7 cellular contexts compared by ENCODE assay signal in genomic region chr17:76104140-76104895, GRCh38. TPM values are rescaled to one million over a fixed set of nuclear protein-coding genes. Genes with fewer than 3 reads are reported as not detected.
DNase-seq lines count a peak whose midpoint lies in the region; ATAC-seq and TF ChIP-seq lines count a peak whose summit lies in the region.

No MANE protein-coding gene starts in this region.

- intact Hi-C loops in activated T-helper 2 cell treated with anti-CD3 and anti-CD28 coated beads, Interferon-gamma antibody, Interleukin-2, Interleukin-4, amounts not matched to agents 10 μg/mL and 5 μg/mL and 100 μg/mL, durations not matched to agents 14 hours and 24 hours and 36 hours (cut with micrococcal nuclease), result loop anchor here (10.0 kb wide), 1 partner anchor 200 kb away; the partner anchor contains the start of gene MRPL38

- H3K4me3 ChIP-seq in HUES6 (ENCODE audit: low read depth, low read length) (peak overlapping the region; percentile 81), iPS-20b (ENCODE audit: low read length) (peak overlapping the region; percentile 93; the same call in 1 of the 2 replicates), subcutaneous abdominal adipose tissue (ENCODE audit: low read depth in 1 of 5, low read length in 5 of 5) (peak overlapping the region; percentile 63 to 94 (median 79))

- H3K27ac ChIP-seq in HUES6 (ENCODE audit: low read depth, low read length) (peak overlapping the region; percentile 75), iPS-20b (ENCODE audit: low read length) (peak overlapping the region; percentile 98), subcutaneous abdominal adipose tissue (ENCODE audit: low read depth, low read length) (peak overlapping the region; percentile 72)

- H3K4me1 ChIP-seq in HUES6 (ENCODE audit: control insufficient read depth, insufficient read depth, low read length) (peaks cover 17% of the 10 kb centered on the region), iPS-20b (ENCODE audit: insufficient read depth, low read length) (peaks cover 14% of the 10 kb centered on the region), subcutaneous abdominal adipose tissue (ENCODE audit: control insufficient read depth in 5 of 5, insufficient read depth in 5 of 5, low read length in 5 of 5) (peaks cover 6 to 22% (median 20%) of the 10 kb centered on the region in 5 donors)

- no peaks in the 10 kb centered on the region for H3K27me3 Mint-ChIP-seq in activated T-helper 2 cell treated with anti-CD3 and anti-CD28 coated beads, Interferon-gamma antibody, Interleukin-2, Interleukin-4, amounts not matched to agents 10 μg/mL and 5 μg/mL and 100 μg/mL, durations not matched to agents 14 hours and 24 hours and 36 hours (ENCODE audit: low read depth)

- H3K36me3 ChIP-seq in HUES6 (ENCODE audit: control insufficient read depth, insufficient read depth, low read length), result peaks cover 27% of the 10 kb centered on the region
- H3K36me3 ChIP-seq in iPS-20b (ENCODE audit: insufficient read depth, low read depth, low read length), result peaks cover 25% of the 10 kb centered on the region
- H3K36me3 ChIP-seq in subcutaneous abdominal adipose tissue (ENCODE audit: control insufficient read depth in 5 of 5, insufficient read depth in 5 of 5, low read length in 5 of 5), result peaks cover 0 to 28% (median 17%) of the 10 kb centered on the region in 5 donors

- peak overlapping the region; percentile 59 for H3K9ac ChIP-seq in HUES6 (ENCODE audit: low read length)
- peak overlapping the region; percentile 86; the same call in 1 of the 2 replicates for H3K9ac ChIP-seq in iPS-20b (ENCODE audit: low read depth, low read length)
- H3K9ac ChIP-seq in subcutaneous abdominal adipose tissue (ENCODE audit: low read length in 5 of 5), result peak overlapping the region in 4 of 5 donors; percentile 53 to 96 (median 84)

- H3K36me3 Mint-ChIP-seq in activated T-helper 2 cell treated with anti-CD3 and anti-CD28 coated beads, Interferon-gamma antibody, Interleukin-2, Interleukin-4, amounts not matched to agents 10 μg/mL and 5 μg/mL and 100 μg/mL, durations not matched to agents 14 hours and 24 hours and 36 hours (ENCODE audit: low read depth), result peaks cover 24% of the 10 kb centered on the region

- no peaks in the 10 kb centered on the region for H3K9me3 ChIP-seq in HUES6 (ENCODE audit: control insufficient read depth, insufficient read depth, low read depth, low read length)
- H3K9me3 ChIP-seq in iPS-20b (ENCODE audit: insufficient read depth, low read depth, low read length), result no peaks in the 10 kb centered on the region
- no peaks in the 10 kb centered on the region for H3K9me3 ChIP-seq in subcutaneous abdominal adipose tissue (ENCODE audit: control insufficient read depth in 5 of 5, low read length in 5 of 5)

- H3K27me3 ChIP-seq in HUES6 (ENCODE audit: control insufficient read depth, insufficient read depth, low read length) (no peaks in the 10 kb centered on the region), iPS-20b (ENCODE audit: insufficient read depth, low read length) (no peaks in the 10 kb centered on the region), subcutaneous abdominal adipose tissue (ENCODE audit: control insufficient read depth in 5 of 5, insufficient read depth in 4 of 5, low read length in 5 of 5) (no peaks in the 10 kb centered on the region)

- TF ChIP-seq POLR2A in GM18505 (IDR thresholded peaks at IDR 0.05; ENCODE audit: borderline replicate concordance, extremely low read depth, insufficient read depth, insufficient read length), result no peak

- peaks cover 10% of the 10 kb centered on the region for H3K4me1 Mint-ChIP-seq in activated T-helper 2 cell treated with anti-CD3 and anti-CD28 coated beads, Interferon-gamma antibody, Interleukin-2, Interleukin-4, amounts not matched to agents 10 μg/mL and 5 μg/mL and 100 μg/mL, durations not matched to agents 14 hours and 24 hours and 36 hours (ENCODE audit: low read depth)

- ATAC-seq in HG03108 (IDR thresholded peaks at IDR 0.05; ENCODE audit: unreplicated experiment) (no peak), GM18505 (IDR thresholded peaks at IDR 0.05; ENCODE audit: unreplicated experiment) (no peak)

- H3K27ac Mint-ChIP-seq in activated T-helper 2 cell treated with anti-CD3 and anti-CD28 coated beads, Interferon-gamma antibody, Interleukin-2, Interleukin-4, amounts not matched to agents 10 μg/mL and 5 μg/mL and 100 μg/mL, durations not matched to agents 14 hours and 24 hours and 36 hours, result peak overlapping the region; percentile 93

- peak overlapping the region; percentile 96 for H3K4me3 Mint-ChIP-seq in activated T-helper 2 cell treated with anti-CD3 and anti-CD28 coated beads, Interferon-gamma antibody, Interleukin-2, Interleukin-4, amounts not matched to agents 10 μg/mL and 5 μg/mL and 100 μg/mL, durations not matched to agents 14 hours and 24 hours and 36 hours (ENCODE audit: low read depth)

- DNase-seq in activated T-helper 2 cell treated with anti-CD3 and anti-CD28 coated beads, Interferon-gamma antibody, Interleukin-2, Interleukin-4, amounts not matched to agents 10 μg/mL and 5 μg/mL and 100 μg/mL, durations not matched to agents 14 hours and 24 hours and 36 hours (ENCODE audit: low spot score), result no peak
- DNase-seq in iPS-NIHi11 (ENCODE audit: low spot score), result no peak

- H3K9me3 Mint-ChIP-seq in activated T-helper 2 cell treated with anti-CD3 and anti-CD28 coated beads, Interferon-gamma antibody, Interleukin-2, Interleukin-4, amounts not matched to agents 10 μg/mL and 5 μg/mL and 100 μg/mL, durations not matched to agents 14 hours and 24 hours and 36 hours, result no peaks in the 10 kb centered on the region

RNA-seq across cellular contexts. Expression of gene EXOC7, which starts 0.7 kb away (rescaled TPM):
- 103 and 110 TPM in 2 replicates for total RNA-seq in activated T-helper 2 cell treated with anti-CD3 and anti-CD28 coated beads, Interferon-gamma antibody, Interleukin-2, Interleukin-4, amounts not matched to agents 10 μg/mL and 5 μg/mL and 100 μg/mL, durations not matched to agents 14 hours and 24 hours and 36 hours

RNA-seq across cellular contexts. Expression of gene ZACN, which starts 25.3 kb away (rescaled TPM):
- 10.3 and 14.1 TPM in 2 replicates for total RNA-seq in activated T-helper 2 cell treated with anti-CD3 and anti-CD28 coated beads, Interferon-gamma antibody, Interleukin-2, Interleukin-4, amounts not matched to agents 10 μg/mL and 5 μg/mL and 100 μg/mL, durations not matched to agents 14 hours and 24 hours and 36 hours

RNA-seq across cellular contexts. Expression of gene GALR2, which starts 29.7 kb away (rescaled TPM):
- 10.7 and 14.5 TPM in 2 replicates for total RNA-seq in activated T-helper 2 cell treated with anti-CD3 and anti-CD28 coated beads, Interferon-gamma antibody, Interleukin-2, Interleukin-4, amounts not matched to agents 10 μg/mL and 5 μg/mL and 100 μg/mL, durations not matched to agents 14 hours and 24 hours and 36 hours

RNA-seq across cellular contexts. Expression of gene SRP68, which starts 32.0 kb away (rescaled TPM):
- 188 and 194 TPM in 2 replicates for total RNA-seq in activated T-helper 2 cell treated with anti-CD3 and anti-CD28 coated beads, Interferon-gamma antibody, Interleukin-2, Interleukin-4, amounts not matched to agents 10 μg/mL and 5 μg/mL and 100 μg/mL, durations not matched to agents 14 hours and 24 hours and 36 hours

RNA-seq across cellular contexts. Expression of gene FOXJ1, which starts 36.7 kb away (rescaled TPM):
- 0.11 TPM in 2 replicates for total RNA-seq in activated T-helper 2 cell treated with anti-CD3 and anti-CD28 coated beads, Interferon-gamma antibody, Interleukin-2, Interleukin-4, amounts not matched to agents 10 μg/mL and 5 μg/mL and 100 μg/mL, durations not matched to agents 14 hours and 24 hours and 36 hours
